20 cellular contexts compared by ENCODE assay signal in the genomic region with DNA sequence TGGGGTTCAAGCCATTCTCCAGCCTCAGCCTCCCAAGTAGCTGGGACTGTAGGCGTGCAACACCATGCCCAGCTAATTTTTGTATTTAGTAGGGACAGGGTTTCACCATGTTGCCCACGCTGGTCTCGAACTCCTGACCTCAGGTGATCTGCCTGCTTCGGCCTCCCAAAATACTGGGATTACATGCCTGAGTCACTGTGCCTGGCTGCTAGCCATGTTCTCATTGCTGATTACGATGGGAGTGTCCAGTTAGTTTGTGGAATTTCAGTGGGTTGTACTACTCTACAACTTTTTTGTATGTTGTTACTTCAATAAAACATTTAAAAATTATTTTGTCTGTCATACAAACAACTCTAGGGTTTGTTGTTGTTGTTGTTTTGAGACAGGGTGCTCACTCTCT. TPM values are rescaled to one million over a fixed set of nuclear protein-coding genes. Genes with fewer than 3 reads are reported as not detected.
DNase-seq lines count a peak whose midpoint lies in the region; ATAC-seq and TF ChIP-seq lines count a peak whose summit lies in the region.
"Had no signal": no experiment of that assay in that cellular context is flagged by ENCODE, and none has a peak within 500 bp of the region (broad histone marks: within the 10 kb centered on the region; RNA-seq: fewer than 3 reads in every experiment).

No MANE protein-coding gene starts in this region.

- POLR2A ChIA-PET in activated CD4-positive, alpha-beta T cell treated with anti-CD3 and anti-CD28 coated beads, Interleukin-2, amount 10 ng/mL, durations not matched to agents 7 days and 5 days (lab: Charles Lee), result no interaction called here
- POLR2A ChIA-PET in CD4-positive, alpha-beta T cell (lab: Charles Lee), result interaction anchor here (0.7 to 2.1 kb wide), 3 partner anchors 20 to 53 kb away, joined by 3 to 4 read pairs (median 3); no protein-coding TSS in a partner anchor

- CTCF ChIA-PET in activated CD4-positive, alpha-beta T cell treated with anti-CD3 and anti-CD28 coated beads, Interleukin-2, amount 10 ng/mL, durations not matched to agents 7 days and 5 days (lab: Charles Lee), result interaction anchor here (0.9 kb wide), 1 partner anchor 260 kb away, joined by 3 read pairs; no protein-coding TSS in a partner anchor
- CTCF ChIA-PET in CD4-positive, alpha-beta T cell (lab: Charles Lee), result no interaction called here

- H3K4me3 Mint-ChIP-seq in activated CD4-positive, alpha-beta T cell treated with anti-CD3 and anti-CD28 coated beads, Interleukin-2, amount 10 ng/mL, durations not matched to agents 7 days and 5 days, result no peak overlapping the region
- H3K4me3 Mint-ChIP-seq in CD4-positive, alpha-beta T cell, result no peak overlapping the region
- H3K4me3 Mint-ChIP-seq: activated T-cell treated with anti-CD3 and anti-CD28 coated beads, Interleukin-2, amount 50 U/mL, for 4 hours; mesothelial cell of epicardium; stimulated activated naive CD8-positive, alpha-beta T cell treated with anti-CD3 and anti-CD28 coated beads, Interleukin-15, amount 100 ng/mL, for 72 hours; T-helper 17 cell had no signal

- no peaks in the 10 kb centered on the region for H3K27me3 Mint-ChIP-seq in activated CD4-positive, alpha-beta T cell treated with anti-CD3 and anti-CD28 coated beads, Interleukin-2, amount 10 ng/mL, durations not matched to agents 7 days and 5 days
- no peaks in the 10 kb centered on the region for H3K27me3 Mint-ChIP-seq in CD4-positive, alpha-beta T cell
- H3K27me3 Mint-ChIP-seq: stimulated activated naive CD8-positive, alpha-beta T cell treated with anti-CD3 and anti-CD28 coated beads, Interleukin-15, amount 100 ng/mL, for 72 hours; T-helper 17 cell had no signal

- H3K27ac Mint-ChIP-seq in activated CD4-positive, alpha-beta T cell treated with anti-CD3 and anti-CD28 coated beads, Interleukin-2, amount 10 ng/mL, durations not matched to agents 7 days and 5 days, result no peak overlapping the region
- no peak overlapping the region for H3K27ac Mint-ChIP-seq in CD4-positive, alpha-beta T cell
- H3K27ac Mint-ChIP-seq: mesothelial cell of epicardium had no signal

- no peaks in the 10 kb centered on the region for H3K27me3 ChIP-seq in CD4-positive, alpha-beta T cell (ENCODE audit: control insufficient read depth, insufficient read depth, low read length)

- H3K4me1 Mint-ChIP-seq in activated CD4-positive, alpha-beta T cell treated with anti-CD3 and anti-CD28 coated beads, Interleukin-2, amount 10 ng/mL, durations not matched to agents 7 days and 5 days, result peaks cover 33% of the 10 kb centered on the region
- peaks cover 32% of the 10 kb centered on the region for H3K4me1 Mint-ChIP-seq in CD4-positive, alpha-beta T cell (ENCODE audit: low read depth)

- no peak overlapping the region for H3K4me3 ChIP-seq in fibroblast of pulmonary artery (replicated peaks; ENCODE audit: low read depth, low read length)

- TF ChIP-seq CTCF in 22Rv1 (IDR thresholded peaks at IDR 0.05) (no peak), fibroblast of pulmonary artery (IDR thresholded peaks at IDR 0.05; ENCODE audit: low read length, missing control alignments) (no peak)
- TF ChIP-seq CTCF in CD4-positive, alpha-beta T cell (IDR thresholded peaks at IDR 0.05), result no peak

- H3K36me3 Mint-ChIP-seq in activated CD4-positive, alpha-beta T cell treated with anti-CD3 and anti-CD28 coated beads, Interleukin-2, amount 10 ng/mL, durations not matched to agents 7 days and 5 days (ENCODE audit: low read depth), result peaks cover 3% of the 10 kb centered on the region
- peaks cover 11% of the 10 kb centered on the region for H3K36me3 Mint-ChIP-seq in CD4-positive, alpha-beta T cell (ENCODE audit: low read depth)

- no peaks in the 10 kb centered on the region for H3K9me3 Mint-ChIP-seq in activated CD4-positive, alpha-beta T cell treated with anti-CD3 and anti-CD28 coated beads, Interleukin-2, amount 10 ng/mL, durations not matched to agents 7 days and 5 days
- no peaks in the 10 kb centered on the region for H3K9me3 Mint-ChIP-seq in CD4-positive, alpha-beta T cell
- H3K9me3 Mint-ChIP-seq: activated T-cell treated with anti-CD3 and anti-CD28 coated beads, Interleukin-2, amount 50 U/mL, for 4 hours; mesothelial cell of epicardium; stimulated activated naive CD8-positive, alpha-beta T cell treated with anti-CD3 and anti-CD28 coated beads, Interleukin-15, amount 100 ng/mL, for 72 hours had no signal

- in situ Hi-C loops in KBM-7 (cut with MboI; ENCODE audit: low pct_unique_long_range_greater_than_20kb, low sequenced_read_pairs), result no loop called here

- H3K9me3 ChIP-seq in CD4-positive, alpha-beta T cell (ENCODE audit: control insufficient read depth, low read length), result no peaks in the 10 kb centered on the region
- H3K9me3 ChIP-seq: Caco-2 had no signal

- DNase-seq in HCEC 1CT (peak; percentile 71), amniotic epithelial cell (ENCODE audit: low read depth) (peak; percentile 73), fibroblast of pulmonary artery (ENCODE audit: low read depth) (peak; percentile 77), NCI-H1436 (lab: John Stamatoyannopoulos, UW) (no peak), KBM-7 (no peak)
- DNase-seq in activated CD4-positive, alpha-beta T cell treated with anti-CD3 and anti-CD28 coated beads, Interleukin-2, amount 10 ng/mL, durations not matched to agents 7 days and 5 days, result no peak
- no peak for DNase-seq in CD4-positive, alpha-beta T cell
- DNase-seq: activated CD4-positive, alpha-beta T cell treated with anti-CD3 and anti-CD28 coated beads for 48 hours; activated T-cell treated with anti-CD3 and anti-CD28 coated beads, Interleukin-2, amount 50 U/mL, for 4 hours; Caco-2; foreskin melanocyte; Karpas-422; NCI-H187 treated with DMSO at 0.1 percent for 48 hours; NCI-H69; RPMI8226; small intestine; stimulated activated naive CD8-positive, alpha-beta T cell treated with anti-CD3 and anti-CD28 coated beads, Interleukin-15, amount 100 ng/mL, for 72 hours; T-helper 17 cell had no signal

- ATAC-seq in CD4-positive, alpha-beta T cell (ENCODE audit: poor library complexity), result no peak
- ATAC-seq: activated T-cell treated with anti-CD3 and anti-CD28 coated beads, Interleukin-2, amount 50 U/mL, for 4 hours; stimulated activated naive CD8-positive, alpha-beta T cell treated with anti-CD3 and anti-CD28 coated beads, Interleukin-15, amount 100 ng/mL, for 72 hours; T-helper 17 cell had no signal

- intact Hi-C loops in CD4-positive, alpha-beta T cell (cut with DNase I, micrococcal nuclease), result no loop called here

- peak overlapping the region; percentile 4; the same call in 1 of the 2 replicates for H3K27ac ChIP-seq in 22Rv1
- H3K27ac ChIP-seq in CD4-positive, alpha-beta T cell (ENCODE audit: low read depth, low read length), result no peak overlapping the region

RNA-seq across cellular contexts. Expression of a gene that starts 4.8 kb away (rescaled TPM):
- 10 to 100 TPM; 39.7 to 40.0 TPM for total RNA-seq in activated CD4-positive, alpha-beta T cell treated with anti-CD3 and anti-CD28 coated beads, Interleukin-2, amount 10 ng/mL, durations not matched to agents 7 days and 5 days
- 10 to 100 TPM; 76.4 to 84.3 TPM for total RNA-seq in CD4-positive, alpha-beta T cell

RNA-seq across cellular contexts. Expression of a gene that starts 5.8 kb away (rescaled TPM):
- 100 to 1,000 TPM; 117 to 119 TPM for total RNA-seq in activated CD4-positive, alpha-beta T cell treated with anti-CD3 and anti-CD28 coated beads, Interleukin-2, amount 10 ng/mL, durations not matched to agents 7 days and 5 days
- 10 to 100 TPM; 76.5 to 81.4 TPM for total RNA-seq in CD4-positive, alpha-beta T cell

RNA-seq across cellular contexts. Expression of a gene that starts 21.9 kb away (rescaled TPM):
- total RNA-seq in activated CD4-positive, alpha-beta T cell treated with anti-CD3 and anti-CD28 coated beads, Interleukin-2, amount 10 ng/mL, durations not matched to agents 7 days and 5 days, result 10 to 100 TPM; 21.6 to 23.2 TPM
- total RNA-seq in CD4-positive, alpha-beta T cell, result 1 to 10 TPM; 3.4 to 4.1 TPM

RNA-seq across cellular contexts. Expression of a gene that starts 32.1 kb away (rescaled TPM):
- 10 to 100 TPM; 17.9 to 19.4 TPM for total RNA-seq in activated CD4-positive, alpha-beta T cell treated with anti-CD3 and anti-CD28 coated beads, Interleukin-2, amount 10 ng/mL, durations not matched to agents 7 days and 5 days
- 1 to 10 TPM; 5.2 to 6.6 TPM for total RNA-seq in CD4-positive, alpha-beta T cell

RNA-seq across cellular contexts. Expression of a gene that starts 38.9 kb away (rescaled TPM):
- total RNA-seq in activated CD4-positive, alpha-beta T cell treated with anti-CD3 and anti-CD28 coated beads, Interleukin-2, amount 10 ng/mL, durations not matched to agents 7 days and 5 days, result 10 to 100 TPM; 48.7 to 60.3 TPM
- 10 to 100 TPM in 1 of 2 experiments, 1 to 10 TPM in 1; 9.5 to 11.7 TPM for total RNA-seq in CD4-positive, alpha-beta T cell

Comparison
In these comparisons a context has a peak if more than half of its experiments do, and no peak if none do; other contexts are left out.
1. DNase-seq: peak in HCEC 1CT (single experiment), amniotic epithelial cell (single experiment) and fibroblast of pulmonary artery (single experiment); none in activated CD4-positive, alpha-beta T cell treated with anti-CD3 and anti-CD28 coated beads, Interleukin-2, amount 10 ng/mL, durations not matched to agents 7 days and 5 days (single experiment), NCI-H1436 (single experiment), KBM-7 (single experiment) and CD4-positive, alpha-beta T cell (0 of 10).
2. RNA of a gene that starts 21.9 kb away (total RNA-seq): 21.6 to 23.2 TPM in activated CD4-positive, alpha-beta T cell treated with anti-CD3 and anti-CD28 coated beads, Interleukin-2, amount 10 ng/mL, durations not matched to agents 7 days and 5 days; 3.4 to 4.1 TPM in CD4-positive, alpha-beta T cell; every median in the first group is over 4 times any median in the second.